Comparison of ENCODE assay signal across 11 cellular contexts in genomic region chr9:134602547-134603362, GRCh38. TPM values are rescaled to one million over a fixed set of nuclear protein-coding genes. Genes with fewer than 3 reads are reported as not detected.
DNase-seq lines count a peak whose midpoint lies in the region; TF ChIP-seq lines count a peak whose summit lies in the region.
"Had no signal": no experiment of that assay in that cellular context is flagged by ENCODE, and none has a peak within 500 bp of the region (broad histone marks: within the 10 kb centered on the region; RNA-seq: fewer than 3 reads in every experiment).

No MANE protein-coding gene starts in this region.

- POLR2A ChIA-PET in SK-N-SH (lab: Yijun Ruan, JAX): no interaction called here

- TF ChIP-seq EP300 in SK-N-SH (IDR thresholded peaks at IDR 0.05; ENCODE audit: borderline replicate concordance in 1 of 2, low read depth in 1 of 2, low read length in 1 of 2): peak in 1 of 2 experiments; percentile 96; a peak in 2 of 4 replicates

- H3K4me3 ChIP-seq in SK-N-SH (ENCODE audit: low read depth in 2 of 2, low read length in 1 of 2): peak overlapping the region in 1 of 2 experiments; percentile 21; a peak in 1 of 4 replicates

- no peaks in the 10 kb centered on the region for H3K9me3 ChIP-seq in SK-N-SH

- H3K36me3 ChIP-seq in SK-N-SH (replicated peaks in 1 of 2; ENCODE audit: control insufficient read depth in 1 of 2, insufficient read depth in 2 of 2, low read length in 1 of 2): no peaks in the 10 kb centered on the region

- 32% methylated on average over 29 of the region's 31 CpGs for WGBS in SK-N-SH (ENCODE audit: low lambda C conversion rate)

- peak overlapping the region; percentile 29 to 98; a peak in 3 of 4 replicates for H3K27ac ChIP-seq in SK-N-SH (ENCODE audit: low read depth in 2 of 2, low read length in 1 of 2)

- no peak overlapping the region for H2AFZ ChIP-seq in SK-N-SH (ENCODE audit: low read depth)

- no peak for TF ChIP-seq RAD21 in SK-N-SH (IDR thresholded peaks at IDR 0.05; ENCODE audit: low read length)

- peaks cover 31% of the 10 kb centered on the region for H3F3A ChIP-seq in SK-N-SH (replicated peaks; ENCODE audit: insufficient read depth)

- H3K27me3 ChIP-seq in SK-N-SH (ENCODE audit: insufficient read depth): no peaks in the 10 kb centered on the region

- TF ChIP-seq CTCF in SK-N-SH (IDR thresholded peaks at IDR 0.05): no peak

- H4K20me1 ChIP-seq in SK-N-SH (ENCODE audit: insufficient read depth): no peaks in the 10 kb centered on the region

- peak overlapping the region; percentile 56; the same call in 1 of the 2 replicates for H3K9ac ChIP-seq in SK-N-SH

- DNase-seq in ELF-1 (ENCODE audit: low read depth, low spot score) (peak; percentile 98), SK-N-SH (peak; percentile 28), glomerular visceral epithelial cell (ENCODE audit: extremely low spot score) (peak; percentile 94), pulmonary artery endothelial cell (ENCODE audit: low read depth, low spot score) (peak; percentile 52), midbrain (lab: John Stamatoyannopoulos, UW) (no peak), NCI-H1930 (lab: John Stamatoyannopoulos, UW) (no peak), NCI-H1105 (lab: John Stamatoyannopoulos, UW) (no peak), SIG-M5 treated with dmso at 0.1 percent for 504 hours (lab: John Stamatoyannopoulos, UW; ENCODE audit: unreplicated experiment) (no peak)
- DNase-seq: effector memory CD8-positive, alpha-beta T cell; nucleus accumbens; stimulated activated naive CD8-positive, alpha-beta T cell treated with anti-CD3 and anti-CD28 coated beads, Interleukin-15, amount 100 ng/mL, for 72 hours had no signal

- no peaks in the 10 kb centered on the region for H3K9me2 ChIP-seq in SK-N-SH

- CTCF ChIA-PET in SK-N-SH (lab: Yijun Ruan, JAX): no interaction called here

- 0 out of 4 replicates have a peak, but pooled peaks cover 0 to 6% of the 10 kb centered on the region in 2 experiments for H3K4me1 ChIP-seq in SK-N-SH (ENCODE audit: control insufficient read depth in 1 of 2, insufficient read depth in 2 of 2, low read depth in 1 of 2, low read length in 1 of 2)

- peak overlapping the region; percentile 67 for H3K4me2 ChIP-seq in SK-N-SH

- H3K79me2 ChIP-seq in SK-N-SH (ENCODE audit: insufficient read depth): no peaks in the 10 kb centered on the region

TF ChIP-seq in SK-N-SH, 30 proteins besides CTCF, POLR2A, EP300 and RAD21:
- TF ChIP-seq POLR2AphosphoS5 (IDR thresholded peaks at IDR 0.05; ENCODE audit: low read depth, low read length) (peak; percentile 52; the same call in 1 of the 2 replicates), FOSL2 (IDR thresholded peaks at IDR 0.05; ENCODE audit: borderline replicate concordance, low read depth) (peak; percentile 85), PBX3 (IDR thresholded peaks at IDR 0.05) (peak; percentile 90), TCF12 (IDR thresholded peaks at IDR 0.05) (peak; percentile 92), RXRA (IDR thresholded peaks at IDR 0.05; ENCODE audit: borderline replicate concordance, low read depth) (peak; percentile 82; the same call in 1 of the 2 replicates), MEF2A (IDR thresholded peaks at IDR 0.05; ENCODE audit: borderline replicate concordance, low read depth) (0 out of 2 replicates have a peak, but pooled peaks have one; percentile 56), FOXM1 (IDR thresholded peaks at IDR 0.05; ENCODE audit: low read depth) (peak; percentile 71; the same call in 1 of the 2 replicates), USF1 (IDR thresholded peaks at IDR 0.05; ENCODE audit: borderline replicate concordance, low read depth) (no peak), SIN3A (IDR thresholded peaks at IDR 0.05; ENCODE audit: borderline replicate concordance, low read depth, low read length) (peak; percentile 54; the same call in 1 of the 2 replicates), SMC3 (IDR thresholded peaks at IDR 0.05; ENCODE audit: low read depth, low read length) (no peak), NFIC (IDR thresholded peaks at IDR 0.05; ENCODE audit: borderline replicate concordance) (peak; percentile 88), EZH2phosphoT487 (IDR thresholded peaks at IDR 0.05; ENCODE audit: borderline replicate concordance, low read depth) (no peak), MAX (IDR thresholded peaks at IDR 0.05; ENCODE audit: low read depth) (peak; percentile 70; the same call in 1 of the 2 replicates), TEAD4 (IDR thresholded peaks at IDR 0.05; ENCODE audit: borderline replicate concordance, insufficient read depth) (peak; percentile 97), JUND (IDR thresholded peaks at IDR 0.05) (peak; percentile 97), FOXJ3 (CRISPR knock-in tag; IDR thresholded peaks at IDR 0.05) (no peak), TAF1 (IDR thresholded peaks at IDR 0.05; ENCODE audit: borderline replicate concordance, low read depth, low read length) (no peak), ZBTB33 (IDR thresholded peaks at IDR 0.05; ENCODE audit: borderline replicate concordance, low read depth) (peak; percentile 71; the same call in 1 of the 2 replicates), ELF1 (IDR thresholded peaks at IDR 0.05) (peak; percentile 60; the same call in 1 of the 2 replicates), CHD2 (IDR thresholded peaks at IDR 0.05; ENCODE audit: low read length, partially characterized antibody) (no peak), REST (IDR thresholded peaks at IDR 0.05; ENCODE audit: low read depth, low read length) (peak; percentile 7; the same call in 1 of the 2 replicates)

RNA-seq across cellular contexts. Expression of gene COL5A1, which starts 38.8 kb away (rescaled TPM):
- polyA plus RNA-seq in SK-N-SH (2012; rRNA removed): 26.4 and 73.8 TPM in 2 replicates
- 37.9 and 52.7 TPM in 2 replicates for polyA plus RNA-seq in SK-N-SH (2012; cell fraction: cytosol; rRNA removed)
- 131 and 166 TPM in 2 replicates for polyA plus RNA-seq in SK-N-SH (2012; cell fraction: nucleus; rRNA removed)
- 57.7 and 87.1 TPM in 2 replicates for total RNA-seq in pulmonary artery endothelial cell

Comparison
In these comparisons a context has a peak if more than half of its experiments do, and no peak if none do; other contexts are left out.
1. DNase-seq: peak in ELF-1 (single experiment), SK-N-SH (single experiment), glomerular visceral epithelial cell (single experiment) and pulmonary artery endothelial cell (single experiment); none in midbrain (single experiment), NCI-H1930 (0 of 2), NCI-H1105 (single experiment) and SIG-M5 treated with dmso at 0.1 percent for 504 hours (single experiment).